In genomic region chr2:107258538-107258937, GRCh38 we compare ENCODE assay signal across 20 cellular contexts.
DNase-seq lines count a peak whose midpoint lies in the region; ATAC-seq and TF ChIP-seq lines count a peak whose summit lies in the region.
"Had no signal": no experiment of that assay in that cellular context is flagged by ENCODE, and none has a peak within 500 bp of the region (broad histone marks: within the 10 kb centered on the region; RNA-seq: fewer than 3 reads in every experiment).

No MANE protein-coding gene starts in this region.

- TF ChIP-seq CTCF in nephron progenitor cell (IDR thresholded peaks at IDR 0.05): no peak

- H3K27me3 Mint-ChIP-seq in nephron progenitor cell (ENCODE audit: low read depth, poor library complexity): peaks cover 5% of the 10 kb centered on the region
- H3K27me3 Mint-ChIP-seq: CD4-positive, alpha-beta memory T cell had no signal

- peaks cover 28% of the 10 kb centered on the region for H3K4me1 Mint-ChIP-seq in nephron progenitor cell
- H3K4me1 Mint-ChIP-seq: CD4-positive, alpha-beta memory T cell had no signal

- no peaks in the 10 kb centered on the region for H3K27me3 ChIP-seq in SJCRH30

- no peak overlapping the region for H3K27ac Mint-ChIP-seq in nephron progenitor cell
- H3K27ac Mint-ChIP-seq: CD4-positive, alpha-beta memory T cell; HFFc6 had no signal

- peak overlapping the region; percentile 1 for H3K4me3 Mint-ChIP-seq in nephron progenitor cell
- H3K4me3 Mint-ChIP-seq: CD4-positive, alpha-beta memory T cell; HFFc6 had no signal

- no peak overlapping the region for H3K4me3 ChIP-seq in SJCRH30
- H3K4me3 ChIP-seq: A549, HAP-1 had no signal

- no peaks in the 10 kb centered on the region for H3K9me3 Mint-ChIP-seq in nephron progenitor cell

- no peaks in the 10 kb centered on the region for H3K9me3 ChIP-seq in SJCRH30 (replicated peaks)
- H3K9me3 ChIP-seq: A549, HAP-1 had no signal

- no peaks in the 10 kb centered on the region for H3K36me3 Mint-ChIP-seq in nephron progenitor cell (ENCODE audit: low read depth)
- H3K36me3 Mint-ChIP-seq: CD4-positive, alpha-beta memory T cell had no signal

- peaks cover 40% of the 10 kb centered on the region for H3K4me1 ChIP-seq in SJCRH30
- H3K4me1 ChIP-seq: A549, HAP-1 had no signal

- no peaks in the 10 kb centered on the region for H3K36me3 ChIP-seq in SJCRH30
- H3K36me3 ChIP-seq: HAP-1 had no signal

- H3K27ac ChIP-seq in SJCRH30: peak overlapping the region; percentile 98
- H3K27ac ChIP-seq: 22Rv1, A549 had no signal

- ATAC-seq in HG03025 (IDR thresholded peaks at IDR 0.05; ENCODE audit: low FRiP score, unreplicated experiment): no peak
- ATAC-seq in GM21381 (IDR thresholded peaks at IDR 0.05; ENCODE audit: unreplicated experiment): no peak
- no peak for ATAC-seq in GM21447 (IDR thresholded peaks at IDR 0.05; ENCODE audit: unreplicated experiment)
- ATAC-seq: A549 had no signal

- peak; percentile 2 for DNase-seq in A172 (ENCODE audit: low spot score)
- DNase-seq in SJCRH30: peak; percentile 56 to 82
- peak; percentile 67 for DNase-seq in myocyte (ENCODE audit: low read depth)
- DNase-seq in nephron progenitor cell: no peak
- DNase-seq in cerebellar cortex (ENCODE audit: low spot score): no peak
- DNase-seq: ACHN; C1 segment of cervical spinal cord; Calu3; CD4-positive, alpha-beta memory T cell; COR-L47; DMS53; DMS79 treated with DMSO at 0.1 percent for 48 hours; GOT3; HFFc6 had no signal

Comparison
In these comparisons a context has a peak if more than half of its experiments do, and no peak if none do; other contexts are left out.
1. DNase-seq: peak in A172 (single experiment), SJCRH30 (2 of 2) and myocyte (single experiment); none in nephron progenitor cell (single experiment) and cerebellar cortex (single experiment).